Comparison of ENCODE assay signal across 37 cellular contexts in genomic region chr5:175784230-175784629, GRCh38.
"Had no signal": no experiment of that assay in that cellular context is flagged by ENCODE, and none has a peak within 500 bp of the region (broad histone marks: within the 10 kb centered on the region; RNA-seq: fewer than 3 reads in every experiment).

No MANE protein-coding gene starts in this region.

- H3K4me3 ChIP-seq: adrenal gland, ascending aorta, body of pancreas, breast epithelium, cardiac muscle cell had no signal

- H3K4me3 Mint-ChIP-seq: activated naive CD4-positive, alpha-beta T cell treated with anti-CD3 and anti-CD28 coated beads for 36 hours; activated naive CD4-positive, alpha-beta T cell treated with anti-CD3 and anti-CD28 coated beads, Interleukin-2, amount 10 ng/mL, durations not matched to agents 7 days and 5 days; activated naive CD4-positive, alpha-beta T cell treated with anti-CD3 and anti-CD28 coated beads, Interleukin-2, amount 50 U/mL, for 24 hours; activated naive CD8-positive, alpha-beta T cell; activated naive CD8-positive, alpha-beta T cell treated with anti-CD3 and anti-CD28 coated beads for 36 hours; activated naive CD8-positive, alpha-beta T cell treated with anti-CD3 and anti-CD28 coated beads, Interleukin-2, amount 10 ng/mL, durations not matched to agents 7 days and 5 days; activated naive CD8-positive, alpha-beta T cell treated with anti-CD3 and anti-CD28 coated beads, Interleukin-2, amount 50 U/mL, for 24 hours; activated T-cell treated with anti-CD3 and anti-CD28 coated beads, Interleukin-2, amount 50 U/mL, for 24 hours; activated T-cell treated with anti-CD3 and anti-CD28 coated beads, Interleukin-2, amount 50 U/mL, for 4 hours; activated T-cell treated with anti-CD3 and anti-CD28 coated beads, Interleukin-2, amount 50 U/mL, for 72 hours; activated T-helper 1 cell treated with anti-CD3 and anti-CD28 coated beads, Interleukin-12 subunit alpha, Interleukin-12 subunit beta, Interleukin-2, Interleukin-4 antibody, amounts not matched to agents 30 ng/mL and 10 ng/mL and 1 ng/mL, durations not matched to agents 14 hours and 24 hours and 36 hours; activated T-helper 17 cell treated with anti-CD3 and anti-CD28 coated beads, Interleukin-2, amount 50 U/mL, for 72 hours; brain; central memory CD8-positive, alpha-beta T cell had no signal

- H3K4me1 ChIP-seq: adrenal gland, ascending aorta, body of pancreas, breast epithelium had no signal

- H3K27ac ChIP-seq: adrenal gland, ascending aorta, body of pancreas, brain microvascular endothelial cell, breast epithelium, cardiac muscle cell had no signal

- DNase-seq: activated effector memory CD4-positive, alpha-beta T cell treated with anti-CD3 and anti-CD28 coated beads, Interleukin-2, amount 50 U/mL, for 16 hours; activated effector memory CD4-positive, alpha-beta T cell treated with Interleukin-2 at 50 U/mL for 16 hours; activated gamma-delta T cell; activated gamma-delta T cell treated with Interleukin-2 at 50 U/mL for 16 hours; activated naive CD4-positive, alpha-beta T cell; activated naive CD4-positive, alpha-beta T cell treated with anti-CD3 and anti-CD28 coated beads for 36 hours; activated naive CD4-positive, alpha-beta T cell treated with anti-CD3 and anti-CD28 coated beads, Interleukin-2, amount 10 ng/mL, durations not matched to agents 7 days and 5 days; activated naive CD4-positive, alpha-beta T cell treated with Interleukin-2 at 50 U/mL for 16 hours; activated naive CD8-positive, alpha-beta T cell treated with anti-CD3 and anti-CD28 coated beads for 36 hours; activated naive CD8-positive, alpha-beta T cell treated with anti-CD3 and anti-CD28 coated beads, Interleukin-2, amount 10 ng/mL, durations not matched to agents 7 days and 5 days; activated naive CD8-positive, alpha-beta T cell treated with anti-CD3 and anti-CD28 coated beads, Interleukin-2, amount 50 U/mL, for 24 hours; activated T-cell treated with anti-CD3 and anti-CD28 coated beads, Interleukin-2, amount 50 U/mL, for 1 hour; activated T-cell treated with anti-CD3 and anti-CD28 coated beads, Interleukin-2, amount 50 U/mL, for 24 hours; activated T-cell treated with anti-CD3 and anti-CD28 coated beads, Interleukin-2, amount 50 U/mL, for 4 hours; activated T-cell treated with anti-CD3 and anti-CD28 coated beads, Interleukin-2, amount 50 U/mL, for 48 hours; activated T-cell treated with anti-CD3 and anti-CD28 coated beads, Interleukin-2, amount 50 U/mL, for 72 hours; adrenal gland; amniotic stem cell; amygdala; anterior cingulate cortex; aorta; body of pancreas; brain microvascular endothelial cell; caudate nucleus; central memory CD4-positive, alpha-beta T cell; cerebellar nuclear complex had no signal

- H3K27me3 ChIP-seq: adrenal gland, ascending aorta, body of pancreas, brain microvascular endothelial cell had no signal

- H3K9me3 Mint-ChIP-seq: activated naive CD4-positive, alpha-beta T cell treated with anti-CD3 and anti-CD28 coated beads for 36 hours; activated naive CD4-positive, alpha-beta T cell treated with anti-CD3 and anti-CD28 coated beads, Interleukin-2, amount 10 ng/mL, durations not matched to agents 7 days and 5 days; activated naive CD4-positive, alpha-beta T cell treated with anti-CD3 and anti-CD28 coated beads, Interleukin-2, amount 50 U/mL, for 24 hours; activated naive CD8-positive, alpha-beta T cell treated with anti-CD3 and anti-CD28 coated beads for 36 hours; activated naive CD8-positive, alpha-beta T cell treated with anti-CD3 and anti-CD28 coated beads, Interleukin-2, amount 10 ng/mL, durations not matched to agents 7 days and 5 days; activated naive CD8-positive, alpha-beta T cell treated with anti-CD3 and anti-CD28 coated beads, Interleukin-2, amount 50 U/mL, for 24 hours; activated T-cell treated with anti-CD3 and anti-CD28 coated beads, Interleukin-2, amount 50 U/mL, for 24 hours; activated T-helper 1 cell treated with anti-CD3 and anti-CD28 coated beads, Interleukin-12 subunit alpha, Interleukin-12 subunit beta, Interleukin-2, Interleukin-4 antibody, amounts not matched to agents 30 ng/mL and 10 ng/mL and 1 ng/mL, durations not matched to agents 14 hours and 24 hours and 36 hours; activated T-helper 2 cell treated with anti-CD3 and anti-CD28 coated beads, Interferon-gamma antibody, Interleukin-2, Interleukin-4, amounts not matched to agents 10 μg/mL and 5 μg/mL and 100 μg/mL, durations not matched to agents 14 hours and 24 hours and 36 hours; central memory CD8-positive, alpha-beta T cell had no signal

- H3K9me3 ChIP-seq: adrenal gland, ascending aorta, body of pancreas, breast epithelium had no signal

- H3K36me3 Mint-ChIP-seq: activated naive CD4-positive, alpha-beta T cell treated with anti-CD3 and anti-CD28 coated beads, Interleukin-2, amount 10 ng/mL, durations not matched to agents 7 days and 5 days; activated naive CD4-positive, alpha-beta T cell treated with anti-CD3 and anti-CD28 coated beads, Interleukin-2, amount 50 U/mL, for 24 hours; activated naive CD4-positive, alpha-beta T cell treated with anti-CD3 and anti-CD28 coated beads, Interleukin-2, amount 50 U/mL, for 72 hours; activated naive CD8-positive, alpha-beta T cell treated with anti-CD3 and anti-CD28 coated beads for 36 hours; activated naive CD8-positive, alpha-beta T cell treated with anti-CD3 and anti-CD28 coated beads, Interleukin-2, amount 10 ng/mL, durations not matched to agents 7 days and 5 days; brain had no signal

- H3K36me3 ChIP-seq: adrenal gland, ascending aorta, brain microvascular endothelial cell, breast epithelium, cardiac muscle cell had no signal

- H3K27ac Mint-ChIP-seq: activated naive CD4-positive, alpha-beta T cell treated with anti-CD3 and anti-CD28 coated beads for 36 hours; activated naive CD4-positive, alpha-beta T cell treated with anti-CD3 and anti-CD28 coated beads, Interleukin-2, amount 10 ng/mL, durations not matched to agents 7 days and 5 days; activated naive CD4-positive, alpha-beta T cell treated with anti-CD3 and anti-CD28 coated beads, Interleukin-2, amount 50 U/mL, for 24 hours; activated naive CD4-positive, alpha-beta T cell treated with anti-CD3 and anti-CD28 coated beads, Interleukin-2, amount 50 U/mL, for 72 hours; activated naive CD8-positive, alpha-beta T cell; activated naive CD8-positive, alpha-beta T cell treated with anti-CD3 and anti-CD28 coated beads for 36 hours; activated naive CD8-positive, alpha-beta T cell treated with anti-CD3 and anti-CD28 coated beads, Interleukin-2, amount 10 ng/mL, durations not matched to agents 7 days and 5 days; activated naive CD8-positive, alpha-beta T cell treated with anti-CD3 and anti-CD28 coated beads, Interleukin-2, amount 50 U/mL, for 24 hours; activated T-cell treated with anti-CD3 and anti-CD28 coated beads, Interleukin-2, amount 50 U/mL, for 24 hours; activated T-cell treated with anti-CD3 and anti-CD28 coated beads, Interleukin-2, amount 50 U/mL, for 72 hours; activated T-helper 1 cell treated with anti-CD3 and anti-CD28 coated beads, Interleukin-12 subunit alpha, Interleukin-12 subunit beta, Interleukin-2, Interleukin-4 antibody, amounts not matched to agents 30 ng/mL and 10 ng/mL and 1 ng/mL, durations not matched to agents 14 hours and 24 hours and 36 hours; activated T-helper 17 cell treated with anti-CD3 and anti-CD28 coated beads, Interleukin-2, amount 50 U/mL, for 72 hours; activated T-helper 2 cell treated with anti-CD3 and anti-CD28 coated beads, Interferon-gamma antibody, Interleukin-2, Interleukin-4, amounts not matched to agents 10 μg/mL and 5 μg/mL and 100 μg/mL, durations not matched to agents 14 hours and 24 hours and 36 hours had no signal

- ATAC-seq: activated naive CD4-positive, alpha-beta T cell treated with anti-CD3 and anti-CD28 coated beads, Interleukin-2, amount 50 U/mL, for 72 hours; activated naive CD8-positive, alpha-beta T cell treated with anti-CD3 and anti-CD28 coated beads, Interleukin-2, amount 50 U/mL, for 24 hours; activated T-cell treated with anti-CD3 and anti-CD28 coated beads, Interleukin-2, amount 50 U/mL, for 4 hours; activated T-cell treated with anti-CD3 and anti-CD28 coated beads, Interleukin-2, amount 50 U/mL, for 72 hours; activated T-helper 17 cell treated with anti-CD3 and anti-CD28 coated beads, Interleukin-2, amount 50 U/mL, for 72 hours; body of pancreas had no signal

- H3K4me1 Mint-ChIP-seq: activated naive CD4-positive, alpha-beta T cell treated with anti-CD3 and anti-CD28 coated beads, Interleukin-2, amount 10 ng/mL, durations not matched to agents 7 days and 5 days; activated naive CD4-positive, alpha-beta T cell treated with anti-CD3 and anti-CD28 coated beads, Interleukin-2, amount 50 U/mL, for 24 hours; activated naive CD8-positive, alpha-beta T cell treated with anti-CD3 and anti-CD28 coated beads for 36 hours; activated naive CD8-positive, alpha-beta T cell treated with anti-CD3 and anti-CD28 coated beads, Interleukin-2, amount 10 ng/mL, durations not matched to agents 7 days and 5 days; activated naive CD8-positive, alpha-beta T cell treated with anti-CD3 and anti-CD28 coated beads, Interleukin-2, amount 50 U/mL, for 24 hours; activated T-helper 17 cell treated with anti-CD3 and anti-CD28 coated beads, Interleukin-2, amount 50 U/mL, for 72 hours; brain; central memory CD8-positive, alpha-beta T cell had no signal
